Comparison of ENCODE assay signal across 10 cellular contexts in the genomic region with DNA sequence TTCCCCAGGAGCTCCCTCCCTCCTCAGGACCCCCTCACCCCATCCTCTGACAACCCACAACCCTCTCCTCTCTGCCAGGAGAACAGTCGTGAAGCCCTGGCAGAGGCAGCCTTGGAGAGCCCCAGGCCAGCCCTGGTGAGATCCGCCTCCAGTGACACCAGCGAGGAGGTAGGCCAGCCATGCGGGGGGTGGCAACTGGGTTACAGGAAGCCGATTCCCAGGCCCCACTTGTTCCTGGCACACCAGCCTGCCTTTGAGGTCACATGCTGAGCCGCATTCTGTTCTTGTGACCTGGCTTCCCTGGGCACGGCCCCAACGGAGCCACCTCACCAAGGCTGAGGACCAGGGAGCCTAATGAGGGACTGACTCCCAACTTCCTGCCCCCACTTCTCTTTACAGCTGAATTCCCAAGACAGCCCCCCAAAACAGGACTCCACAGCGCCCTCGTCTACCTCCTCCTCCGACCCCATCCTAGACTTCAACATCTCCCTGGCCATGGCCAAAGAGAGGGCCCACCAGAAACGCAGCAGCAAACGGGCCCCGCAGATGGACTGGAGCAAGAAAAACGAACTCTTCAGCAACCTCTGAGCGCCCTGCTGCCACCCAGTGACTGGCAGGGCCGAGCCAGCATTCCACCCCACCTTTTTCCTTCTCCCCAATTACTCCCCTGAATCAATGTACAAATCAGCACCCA. TPM values are rescaled to one million over a fixed set of nuclear protein-coding genes. Genes with fewer than 3 reads are reported as not detected.
DNase-seq lines count a peak whose midpoint lies in the region; ATAC-seq, FAIRE-seq and TF ChIP-seq lines count a peak whose summit lies in the region.
"Had no signal": no experiment of that assay in that cellular context is flagged by ENCODE, and none has a peak within 500 bp of the region (broad histone marks: within the 10 kb centered on the region; RNA-seq: fewer than 3 reads in every experiment).

No MANE protein-coding gene starts in this region.

- in situ Hi-C loops in ACHN (cut with HindIII; ENCODE audit: low pct_ligation_motif_present, low pct_unique_long_range_greater_than_20kb, low sequenced_read_pairs) = no loop called here

- TF ChIP-seq POLR2A in GM12891 (IDR thresholded peaks at IDR 0.05; ENCODE audit: low read depth, low read length) = no peak

- ATAC-seq in GM21723 (IDR thresholded peaks at IDR 0.05; ENCODE audit: unreplicated experiment) (no peak), GM18873 (IDR thresholded peaks at IDR 0.05; ENCODE audit: low FRiP score, unreplicated experiment) (no peak)

- H3K9me3 ChIP-seq in MG63 = no peaks in the 10 kb centered on the region

- peak; percentile 65 for DNase-seq in ACHN
- peak; percentile 98 for DNase-seq in MG63
- DNase-seq in cerebellar cortex (ENCODE audit: low spot score) = peak; percentile 81
- peak; percentile 50 for DNase-seq in midbrain (lab: John Stamatoyannopoulos, UW)
- DNase-seq in central memory CD4-positive, alpha-beta T cell = no peak
- no peak for DNase-seq in GM12891 (ENCODE audit: insufficient read length, low spot score)

- no peaks in the 10 kb centered on the region for H3K27me3 ChIP-seq in MG63

- FAIRE-seq in GM12891 (lab: Jason Lieb, UNC) = no peak
- FAIRE-seq: G401.6, islet of Langerhans had no signal

- no peak overlapping the region for H3K4me3 ChIP-seq in MG63

- H3K36me3 ChIP-seq in MG63 = peaks cover 89% of the 10 kb centered on the region

TF ChIP-seq in GM12891, 5 proteins besides CTCF, POLR2A, EP300 and RAD21:
- TF ChIP-seq POLR2AphosphoS5 (IDR thresholded peaks at IDR 0.05; ENCODE audit: low read depth, low read length) = no peak
- TF ChIP-seq SPI1 (IDR thresholded peaks at IDR 0.05; ENCODE audit: low read depth, low read length) = no peak
- TF ChIP-seq TAF1 (IDR thresholded peaks at IDR 0.05; ENCODE audit: low read depth, low read length) = no peak
- TF ChIP-seq POU2F2 (IDR thresholded peaks at IDR 0.05; ENCODE audit: low read depth, low read length) = no peak
- no peak for TF ChIP-seq PAX5 (IDR thresholded peaks at IDR 0.05; ENCODE audit: insufficient read depth, low read length, severe bottlenecking)

RNA-seq across cellular contexts. Expression of gene NAT9, which starts 7.9 kb away (rescaled TPM):
- total RNA-seq in MG63 (2014; rRNA removed; shearing (Covaris generic); ENCODE audit: low replicate concordance) = 46.8 and 51.6 TPM in 2 replicates
- 32.7 TPM for polyA plus RNA-seq in GM12891 (2012; ENCODE audit: low read depth, missing spikeins)

RNA-seq across cellular contexts. Expression of gene NHERF1, which starts 19.8 kb away (rescaled TPM):
- total RNA-seq in MG63 (2014; rRNA removed; shearing (Covaris generic); ENCODE audit: low replicate concordance) = 110 and 150 TPM in 2 replicates
- 19.1 TPM for polyA plus RNA-seq in GM12891 (2012; ENCODE audit: low read depth, missing spikeins)

RNA-seq across cellular contexts. Expression of gene RAB37, which starts 31.2 kb away (rescaled TPM):
- total RNA-seq in MG63 (2014; rRNA removed; shearing (Covaris generic); ENCODE audit: low replicate concordance) = not detected in 2 replicates
- 8.5 TPM for polyA plus RNA-seq in GM12891 (2012; ENCODE audit: low read depth, missing spikeins)

RNA-seq across cellular contexts. Expression of gene CD300LF, which starts 55.5 kb away (rescaled TPM):
- not detected in 2 replicates for total RNA-seq in MG63 (2014; rRNA removed; shearing (Covaris generic); ENCODE audit: low replicate concordance)
- polyA plus RNA-seq in GM12891 (2012; ENCODE audit: low read depth, missing spikeins) = not detected

Comparison
In these comparisons a context has a peak if more than half of its experiments do, and no peak if none do; other contexts are left out.
1. DNase-seq: peak in ACHN (single experiment), MG63 (single experiment), cerebellar cortex (single experiment) and midbrain (single experiment); none in central memory CD4-positive, alpha-beta T cell (single experiment) and GM12891 (single experiment).